In the genomic region with DNA sequence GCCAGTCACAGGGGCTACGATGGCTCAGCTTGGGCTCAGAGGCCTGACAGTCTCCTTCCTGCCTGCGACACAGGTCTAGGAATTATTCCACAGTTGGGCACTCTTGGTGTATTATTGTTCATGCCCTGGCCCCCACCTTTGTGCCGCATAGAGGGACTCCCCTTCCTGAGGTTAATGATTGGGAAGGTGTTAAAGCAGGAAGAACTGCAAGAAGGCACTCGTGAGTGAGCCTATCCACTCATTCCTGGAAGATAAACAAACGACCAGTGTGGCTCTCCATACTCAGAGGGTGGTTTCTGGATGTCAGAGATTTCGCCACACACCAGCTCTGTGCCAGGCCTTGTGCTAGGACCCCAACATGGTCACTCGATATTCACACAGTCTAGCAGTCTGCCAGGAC, we compare ENCODE assay signal across 27 cellular contexts. TPM values are rescaled to one million over a fixed set of nuclear protein-coding genes. Genes with fewer than 3 reads are reported as not detected.
DNase-seq lines count a peak whose midpoint lies in the region; ATAC-seq, FAIRE-seq and TF ChIP-seq lines count a peak whose summit lies in the region.
"Had no signal": no experiment of that assay in that cellular context is flagged by ENCODE, and none has a peak within 500 bp of the region (broad histone marks: within the 10 kb centered on the region; RNA-seq: fewer than 3 reads in every experiment).

No MANE protein-coding gene starts in this region.

- H3K4me1 ChIP-seq in left lung = peaks cover 14 to 49% of the 10 kb centered on the region in 2 donors
- H3K4me1 ChIP-seq in subcutaneous abdominal adipose tissue (ENCODE audit: control insufficient read depth in 5 of 5, insufficient read depth in 5 of 5, low read length in 5 of 5) = peaks cover 6 to 51% (median 42%) of the 10 kb centered on the region in 5 donors
- peaks cover 14 to 20% of the 10 kb centered on the region in 2 donors for H3K4me1 ChIP-seq in kidney (ENCODE audit: control insufficient read depth in 1 of 2, insufficient read depth in 1 of 2, low read depth in 1 of 2, low read length in 2 of 2)
- H3K4me1 ChIP-seq: breast epithelium had no signal

- H3K27ac Mint-ChIP-seq in activated CD4-positive, alpha-beta T cell treated with anti-CD3 and anti-CD28 coated beads, Interleukin-2, amount 10 ng/mL, durations not matched to agents 7 days and 5 days = peak overlapping the region; percentile 20
- peak overlapping the region; percentile 17 for H3K27ac Mint-ChIP-seq in WTC11

- no peaks in the 10 kb centered on the region for H3K36me3 Mint-ChIP-seq in activated CD4-positive, alpha-beta T cell treated with anti-CD3 and anti-CD28 coated beads, Interleukin-2, amount 10 ng/mL, durations not matched to agents 7 days and 5 days (ENCODE audit: low read depth)
- no peaks in the 10 kb centered on the region for H3K36me3 Mint-ChIP-seq in WTC11

- intact Hi-C loops in left lung (cut with DNase I) = no loop called here
- intact Hi-C loops in kidney (cut with DNase I) = no loop called here

- H3K36me3 ChIP-seq in left lung (no peaks in the 10 kb centered on the region), subcutaneous abdominal adipose tissue (ENCODE audit: control insufficient read depth in 5 of 5, insufficient read depth in 5 of 5, low read length in 5 of 5) (no peaks in the 10 kb centered on the region), kidney (ENCODE audit: control insufficient read depth in 1 of 2, insufficient read depth in 2 of 2, low read length in 2 of 2) (no peaks in the 10 kb centered on the region)
- H3K36me3 ChIP-seq: breast epithelium, colonic mucosa, MG63, prostate gland had no signal

- CTCF ChIA-PET in activated CD4-positive, alpha-beta T cell treated with anti-CD3 and anti-CD28 coated beads, Interleukin-2, amount 10 ng/mL, durations not matched to agents 7 days and 5 days (lab: Charles Lee) = no interaction called here
- CTCF ChIA-PET in WTC11 (lab: Charles Lee) = no interaction called here

- H3K9ac ChIP-seq in subcutaneous abdominal adipose tissue (ENCODE audit: low read length in 5 of 5) (no peak overlapping the region), kidney (ENCODE audit: low read length in 2 of 2) (no peak overlapping the region)

- H3K27ac ChIP-seq in left lung (no peak overlapping the region), subcutaneous abdominal adipose tissue (ENCODE audit: low read depth, low read length) (peak overlapping the region; percentile 5), kidney (ENCODE audit: low read depth in 2 of 2, low read length in 2 of 2) (no peak overlapping the region)
- H3K27ac ChIP-seq: 22Rv1, colonic mucosa, prostate gland, VCaP had no signal

- POLR2A ChIA-PET in activated CD4-positive, alpha-beta T cell treated with anti-CD3 and anti-CD28 coated beads, Interleukin-2, amount 10 ng/mL, durations not matched to agents 7 days and 5 days (lab: Charles Lee) = no interaction called here
- POLR2A ChIA-PET in WTC11 (lab: Charles Lee) = no interaction called here

- no peaks in the 10 kb centered on the region for H3K9me3 Mint-ChIP-seq in activated CD4-positive, alpha-beta T cell treated with anti-CD3 and anti-CD28 coated beads, Interleukin-2, amount 10 ng/mL, durations not matched to agents 7 days and 5 days
- H3K9me3 Mint-ChIP-seq in WTC11 = no peaks in the 10 kb centered on the region
- H3K9me3 Mint-ChIP-seq: T-helper 2 cell treated with Interferon-gamma antibody and Interleukin-4, amounts not matched to agents 5 μg/mL and 100 μg/mL, for 36 hours had no signal

- H3K27me3 ChIP-seq in left lung (no peaks in the 10 kb centered on the region), subcutaneous abdominal adipose tissue (ENCODE audit: control insufficient read depth in 5 of 5, insufficient read depth in 4 of 5, low read length in 5 of 5) (no peaks in the 10 kb centered on the region)
- H3K27me3 ChIP-seq: breast epithelium, colonic mucosa, MG63 had no signal

- no peaks in the 10 kb centered on the region for H3K27me3 Mint-ChIP-seq in activated CD4-positive, alpha-beta T cell treated with anti-CD3 and anti-CD28 coated beads, Interleukin-2, amount 10 ng/mL, durations not matched to agents 7 days and 5 days
- peaks cover 10% of the 10 kb centered on the region for H3K27me3 Mint-ChIP-seq in WTC11 (ENCODE audit: low read depth)

- no peak for FAIRE-seq in kidney (lab: Jason Lieb, UNC)
- FAIRE-seq: H54 had no signal

- H3K4me1 Mint-ChIP-seq in activated CD4-positive, alpha-beta T cell treated with anti-CD3 and anti-CD28 coated beads, Interleukin-2, amount 10 ng/mL, durations not matched to agents 7 days and 5 days = peaks cover 48% of the 10 kb centered on the region
- H3K4me1 Mint-ChIP-seq in WTC11 = peaks cover 55% of the 10 kb centered on the region

- no peak for DNase-seq in activated CD4-positive, alpha-beta T cell treated with anti-CD3 and anti-CD28 coated beads, Interleukin-2, amount 10 ng/mL, durations not matched to agents 7 days and 5 days
- no peak for DNase-seq in activated CD4-positive, alpha-beta T cell treated with anti-CD3 and anti-CD28 coated beads, Interleukin-2, amount 50 U/mL, for 48 hours
- DNase-seq in WTC11 (ENCODE audit: low spot score) = no peak
- DNase-seq in left lung = no peak
- no peak for DNase-seq in SHP77 (lab: John Stamatoyannopoulos, UW)
- DNase-seq in NCI-H146 treated with DMSO at 0.1 percent for 48 hours (lab: John Stamatoyannopoulos, UW; ENCODE audit: unreplicated experiment) = no peak
- DNase-seq in kidney = no peak
- DNase-seq: activated T-cell treated with anti-CD3 and anti-CD28 coated beads for 4 hours; amniotic stem cell; colonic mucosa; COR-L47; left cardiac atrium; MG63; midbrain; NCI-H1436; NCI-H524 treated with DMSO at 0.1 percent for 48 hours; RPMI8226; stimulated activated CD4-positive, alpha-beta T cell treated with anti-CD3 and anti-CD28 coated beads, Interleukin-1b, Interleukin-23, amount 100 ng/mL, for 48 hours had no signal

- TF ChIP-seq CTCF in WTC11 (IDR thresholded peaks at IDR 0.05) (no peak), left lung (IDR thresholded peaks at IDR 0.05) (no peak), kidney (IDR thresholded peaks at IDR 0.05; ENCODE audit: borderline replicate concordance, extremely low read depth, insufficient read depth) (no peak)

- H3K4me3 Mint-ChIP-seq in activated CD4-positive, alpha-beta T cell treated with anti-CD3 and anti-CD28 coated beads, Interleukin-2, amount 10 ng/mL, durations not matched to agents 7 days and 5 days = no peak overlapping the region
- H3K4me3 Mint-ChIP-seq in WTC11 = no peak overlapping the region
- H3K4me3 Mint-ChIP-seq: T-helper 2 cell treated with Interferon-gamma antibody and Interleukin-4, amounts not matched to agents 5 μg/mL and 100 μg/mL, for 36 hours had no signal

- H3K9me3 ChIP-seq in left lung (no peaks in the 10 kb centered on the region), subcutaneous abdominal adipose tissue (ENCODE audit: control insufficient read depth in 5 of 5, low read length in 5 of 5) (no peaks in the 10 kb centered on the region), kidney (ENCODE audit: control insufficient read depth in 1 of 2, low read length in 2 of 2) (no peaks in the 10 kb centered on the region)
- H3K9me3 ChIP-seq: breast epithelium, colonic mucosa, MG63, prostate gland had no signal

- H3K4me3 ChIP-seq in left lung = no peak overlapping the region
- H3K4me3 ChIP-seq in subcutaneous abdominal adipose tissue (ENCODE audit: low read depth in 1 of 5, low read length in 5 of 5) = no peak overlapping the region
- H3K4me3 ChIP-seq in kidney (ENCODE audit: low read length in 2 of 2) = no peak overlapping the region
- H3K4me3 ChIP-seq: breast epithelium, colonic mucosa, MG63, prostate gland had no signal

- no peak for ATAC-seq in WTC11
- peak; percentile 6 for ATAC-seq in left lung
- ATAC-seq: left cardiac atrium, SK-N-SH treated with all-trans-retinoic acid at 6 μM for 48 hours had no signal

TF ChIP-seq in WTC11, 78 proteins besides CTCF, POLR2A, EP300 and RAD21:
- TF ChIP-seq SP1 (CRISPR knock-in tag; conservative IDR thresholded peaks at IDR 0.05) (no peak), FOXJ3 (CRISPR knock-in tag; IDR thresholded peaks at IDR 0.05; ENCODE audit: borderline replicate concordance) (no peak)
- TF ChIP-seq, protein P1, sequence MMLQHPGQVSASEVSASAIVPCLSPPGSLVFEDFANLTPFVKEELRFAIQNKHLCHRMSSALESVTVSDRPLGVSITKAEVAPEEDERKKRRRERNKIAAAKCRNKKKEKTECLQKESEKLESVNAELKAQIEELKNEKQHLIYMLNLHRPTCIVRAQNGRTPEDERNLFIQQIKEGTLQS (CRISPR knock-in tag; conservative IDR thresholded peaks at IDR 0.05) = no peak
TF ChIP-seq in WTC11: peak in this region for 0.

RNA-seq across cellular contexts. Expression of a gene that starts 12.3 kb away (rescaled TPM):
- 1 to 10 TPM; 1.5 to 3.9 TPM for total RNA-seq in activated CD4-positive, alpha-beta T cell treated with anti-CD3 and anti-CD28 coated beads, Interleukin-2, amount 10 ng/mL, durations not matched to agents 7 days and 5 days
- total RNA-seq in WTC11 (2021) (not detected in 3 replicates), left lung (under 1 TPM; 0.58 to 0.76 TPM), kidney (9.9 TPM)
- polyA plus RNA-seq in kidney (ENCODE audit: insufficient read depth, low read depth, low replicate concordance) = 21.6 TPM
- polyA plus RNA-seq: neural cell had no signal
